ENCODE assay signal across 29 cellular contexts in the genomic region with DNA sequence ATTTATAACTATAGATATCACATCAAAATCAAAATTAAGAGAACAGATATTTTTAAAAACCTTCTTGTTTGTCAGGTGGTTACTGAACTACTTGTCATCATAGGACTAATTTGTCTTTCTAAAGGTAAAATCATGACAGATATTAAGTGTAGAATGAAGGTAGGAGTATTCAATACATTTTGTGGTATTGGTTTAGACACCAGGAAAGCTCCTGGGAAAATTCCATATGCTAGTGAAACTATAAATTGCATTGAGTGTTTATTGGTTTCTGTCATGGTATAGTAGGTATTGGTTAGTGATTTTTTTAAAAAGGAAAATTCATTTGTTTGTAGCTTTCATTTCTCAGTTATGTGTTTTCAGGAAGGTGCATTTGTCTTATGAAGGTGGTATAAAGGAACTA.
"Had no signal": no experiment of that assay in that cellular context is flagged by ENCODE, and none has a peak within 500 bp of the region (broad histone marks: within the 10 kb centered on the region; RNA-seq: fewer than 3 reads in every experiment).

No MANE protein-coding gene starts in this region.

- H3K4me1 Mint-ChIP-seq: stimulated activated effector memory CD8-positive, alpha-beta T cell treated with anti-CD3 and anti-CD28 coated beads, Interleukin-12 subunit alpha, Interleukin-12 subunit beta, amount 100 ng/mL, for 72 hours; stimulated activated memory B cell treated with anti-CD40 and anti-IgM and Interleukin-4, amounts not matched to agents 10 μg/mL and 1 μg/mL and 100 μg/mL, for 72 hours; stimulated activated naive CD8-positive, alpha-beta T cell treated with anti-CD3 and anti-CD28 coated beads, Interleukin-15, amount 100 ng/mL, for 72 hours had no signal

- H3K9me3 Mint-ChIP-seq: stimulated activated memory B cell treated with anti-CD40 and anti-IgM and Interleukin-4, amounts not matched to agents 10 μg/mL and 1 μg/mL and 100 μg/mL, for 72 hours; stimulated activated naive B cell treated with anti-CD40 and anti-IgM and Interleukin-4, amounts not matched to agents 10 μg/mL and 1 μg/mL and 100 μg/mL, for 72 hours; stimulated activated naive CD8-positive, alpha-beta T cell treated with anti-CD3 and anti-CD28 coated beads, Interleukin-15, amount 100 ng/mL, for 72 hours; stimulated activated naive CD8-positive, alpha-beta T cell treated with anti-CD3 and anti-CD28 coated beads, Interleukin-15, Interleukin-2, amounts not matched to agents 100 ng/mL and 50 ng/mL, for 24 hours; type B pancreatic cell had no signal

- DNase-seq: stimulated activated CD4-positive, alpha-beta T cell treated with anti-CD3 and anti-CD28 coated beads, Interleukin-2, amount 100 ng/mL, for 48 hours; stimulated activated CD4-positive, alpha-beta T cell treated with anti-CD3 and anti-CD28 coated beads, Interleukin-4, amount 100 ng/mL, for 1 hour; stimulated activated CD4-positive, alpha-beta T cell treated with anti-CD3 and anti-CD28 coated beads, Interleukin-4, amount 100 ng/mL, for 24 hours; stimulated activated CD4-positive, alpha-beta T cell treated with anti-CD3 and anti-CD28 coated beads, Interleukin-4, amount 100 ng/mL, for 4 hours; stimulated activated CD8-positive, alpha-beta memory T cell treated with anti-CD3 and anti-CD28 coated beads, Interleukin-4, amount 100 ng/mL, for 48 hours; stimulated activated naive B cell treated with anti-CD40 and anti-IgM and Interleukin-4, amounts not matched to agents 10 μg/mL and 1 μg/mL and 100 μg/mL, for 72 hours; stimulated activated naive CD4-positive, alpha-beta T cell; stimulated activated naive CD4-positive, alpha-beta T cell treated with Interleukin-2 at 50 U/mL for 16 hours; stimulated activated naive CD8-positive, alpha-beta T cell treated with anti-CD3 and anti-CD28 coated beads, Interleukin-15, amount 100 ng/mL, for 72 hours; stimulated activated naive CD8-positive, alpha-beta T cell treated with anti-CD3 and anti-CD28 coated beads, Interleukin-15, Interleukin-2, amounts not matched to agents 100 U/mL and 50 U/mL, for 24 hours; stomach; substantia nigra; testis; thyroid gland; tibial artery; transverse colon; trophoblast cell; upper lobe of left lung; upper lobe of right lung; uterus had no signal

- H3K36me3 Mint-ChIP-seq: stimulated activated effector memory CD8-positive, alpha-beta T cell treated with anti-CD3 and anti-CD28 coated beads, Interleukin-12 subunit alpha, Interleukin-12 subunit beta, amount 100 ng/mL, for 72 hours; stimulated activated memory B cell treated with anti-CD40 and anti-IgM and Interleukin-4, amounts not matched to agents 10 μg/mL and 1 μg/mL and 100 μg/mL, for 72 hours; stimulated activated naive B cell treated with anti-CD40 and anti-IgM and Interleukin-4, amounts not matched to agents 10 μg/mL and 1 μg/mL and 100 μg/mL, for 72 hours; type B pancreatic cell had no signal

- H3K4me1 ChIP-seq: stomach, suprapubic skin, testis, thyroid gland, tibial artery, transverse colon, upper lobe of left lung, upper lobe of right lung, uterus, vagina had no signal

- H3K27ac Mint-ChIP-seq: stimulated activated effector memory CD8-positive, alpha-beta T cell treated with anti-CD3 and anti-CD28 coated beads, Interleukin-12 subunit alpha, Interleukin-12 subunit beta, amount 100 ng/mL, for 72 hours; stimulated activated memory B cell treated with anti-CD40 and anti-IgM and Interleukin-4, amounts not matched to agents 10 μg/mL and 1 μg/mL and 100 μg/mL, for 72 hours; stimulated activated naive B cell treated with anti-CD40 and anti-IgM and Interleukin-4, amounts not matched to agents 10 μg/mL and 1 μg/mL and 100 μg/mL, for 72 hours; stimulated activated naive CD8-positive, alpha-beta T cell treated with anti-CD3 and anti-CD28 coated beads, Interleukin-15, amount 100 ng/mL, for 72 hours; stimulated activated naive CD8-positive, alpha-beta T cell treated with anti-CD3 and anti-CD28 coated beads, Interleukin-15, Interleukin-2, amounts not matched to agents 100 ng/mL and 50 ng/mL, for 24 hours; type B pancreatic cell had no signal

- H3K4me3 Mint-ChIP-seq: stimulated activated effector memory CD8-positive, alpha-beta T cell treated with anti-CD3 and anti-CD28 coated beads, Interleukin-12 subunit alpha, Interleukin-12 subunit beta, amount 100 ng/mL, for 72 hours; stimulated activated memory B cell treated with anti-CD40 and anti-IgM and Interleukin-4, amounts not matched to agents 10 μg/mL and 1 μg/mL and 100 μg/mL, for 72 hours; stimulated activated naive B cell treated with anti-CD40 and anti-IgM and Interleukin-4, amounts not matched to agents 10 μg/mL and 1 μg/mL and 100 μg/mL, for 72 hours; stimulated activated naive CD8-positive, alpha-beta T cell treated with anti-CD3 and anti-CD28 coated beads, Interleukin-15, amount 100 ng/mL, for 72 hours; stimulated activated naive CD8-positive, alpha-beta T cell treated with anti-CD3 and anti-CD28 coated beads, Interleukin-15, Interleukin-2, amounts not matched to agents 100 ng/mL and 50 ng/mL, for 24 hours; type B pancreatic cell had no signal

- H3K27me3 ChIP-seq: stomach, suprapubic skin, testis, thyroid gland, tibial artery, tibial nerve, transverse colon, upper lobe of left lung, upper lobe of right lung, uterus, vagina had no signal

- ATAC-seq: stimulated activated effector memory CD8-positive, alpha-beta T cell treated with anti-CD3 and anti-CD28 coated beads, Interleukin-12 subunit alpha, Interleukin-12 subunit beta, amount 100 ng/mL, for 72 hours; stimulated activated memory B cell treated with anti-CD40 and anti-IgM and Interleukin-4, amounts not matched to agents 10 μg/mL and 1 μg/mL and 100 μg/mL, for 72 hours; stimulated activated naive B cell treated with anti-CD40 and anti-IgM and Interleukin-4, amounts not matched to agents 10 μg/mL and 1 μg/mL and 100 μg/mL, for 72 hours; stimulated activated naive CD8-positive, alpha-beta T cell treated with anti-CD3 and anti-CD28 coated beads, Interleukin-15, amount 100 ng/mL, for 72 hours; stimulated activated naive CD8-positive, alpha-beta T cell treated with anti-CD3 and anti-CD28 coated beads, Interleukin-15, Interleukin-2, amounts not matched to agents 100 U/mL and 50 U/mL, for 24 hours; upper lobe of right lung had no signal

- H3K27ac ChIP-seq: stomach, suprapubic skin, testis, thoracic aorta, thyroid gland, tibial artery, tibial nerve, transverse colon, upper lobe of left lung, upper lobe of right lung, uterus, vagina had no signal

- H3K9me3 ChIP-seq: stomach, suprapubic skin, testis, thoracic aorta, thyroid gland, tibial artery, tibial nerve, transverse colon, upper lobe of left lung, upper lobe of right lung, uterus, vagina had no signal

- FAIRE-seq: urothelium cell line had no signal

- H3K27me3 Mint-ChIP-seq: stimulated activated memory B cell treated with anti-CD40 and anti-IgM and Interleukin-4, amounts not matched to agents 10 μg/mL and 1 μg/mL and 100 μg/mL, for 72 hours; stimulated activated naive B cell treated with anti-CD40 and anti-IgM and Interleukin-4, amounts not matched to agents 10 μg/mL and 1 μg/mL and 100 μg/mL, for 72 hours; stimulated activated naive CD8-positive, alpha-beta T cell treated with anti-CD3 and anti-CD28 coated beads, Interleukin-15, amount 100 ng/mL, for 72 hours; stimulated activated naive CD8-positive, alpha-beta T cell treated with anti-CD3 and anti-CD28 coated beads, Interleukin-15, Interleukin-2, amounts not matched to agents 100 ng/mL and 50 ng/mL, for 24 hours; type B pancreatic cell had no signal

- H3K36me3 ChIP-seq: stomach, suprapubic skin, thoracic aorta, thyroid gland, tibial artery, tibial nerve, transverse colon, upper lobe of left lung, upper lobe of right lung, uterus, vagina had no signal

- H3K4me3 ChIP-seq: stomach, suprapubic skin, testis, thoracic aorta, thyroid gland, tibial artery, tibial nerve, transverse colon, upper lobe of left lung, upper lobe of right lung, uterus, vagina had no signal
